8 cellular contexts compared by ENCODE assay signal in genomic region chr14:54348001-54348611, GRCh38. TPM values are rescaled to one million over a fixed set of nuclear protein-coding genes. Genes with fewer than 3 reads are reported as not detected.
DNase-seq lines count a peak whose midpoint lies in the region; ATAC-seq and TF ChIP-seq lines count a peak whose summit lies in the region.

No MANE protein-coding gene starts in this region.

- H3K4me1 Mint-ChIP-seq in stimulated activated memory B cell treated with anti-CD40 and anti-IgM and Interleukin-4, amounts not matched to agents 10 μg/mL and 1 μg/mL and 100 μg/mL, for 72 hours = peaks cover 6% of the 10 kb centered on the region

- ATAC-seq in GM18907 (IDR thresholded peaks at IDR 0.05; ENCODE audit: unreplicated experiment) = peak; percentile 51
- ATAC-seq in gastroesophageal sphincter = no peak
- no peak for ATAC-seq in HG03025 (IDR thresholded peaks at IDR 0.05; ENCODE audit: low FRiP score, unreplicated experiment)
- no peak for ATAC-seq in stimulated activated memory B cell treated with anti-CD40 and anti-IgM and Interleukin-4, amounts not matched to agents 10 μg/mL and 1 μg/mL and 100 μg/mL, for 72 hours

- TF ChIP-seq EP300 in gastroesophageal sphincter (IDR thresholded peaks at IDR 0.05) = no peak

- no peak for TF ChIP-seq POLR2A in gastroesophageal sphincter (IDR thresholded peaks at IDR 0.05)

- H3K27ac ChIP-seq in C4-2B = no peak overlapping the region
- no peak overlapping the region for H3K27ac ChIP-seq in gastroesophageal sphincter

- peaks cover 0 to 29% (median 6%) of the 10 kb centered on the region in 3 donors for H3K4me1 ChIP-seq in gastroesophageal sphincter

- no peak overlapping the region for H3K4me3 ChIP-seq in gastroesophageal sphincter

- H3K9me3 Mint-ChIP-seq in stimulated activated memory B cell treated with anti-CD40 and anti-IgM and Interleukin-4, amounts not matched to agents 10 μg/mL and 1 μg/mL and 100 μg/mL, for 72 hours = no peaks in the 10 kb centered on the region

- no peak overlapping the region for H3K27ac Mint-ChIP-seq in stimulated activated memory B cell treated with anti-CD40 and anti-IgM and Interleukin-4, amounts not matched to agents 10 μg/mL and 1 μg/mL and 100 μg/mL, for 72 hours

- H3K27me3 Mint-ChIP-seq in stimulated activated memory B cell treated with anti-CD40 and anti-IgM and Interleukin-4, amounts not matched to agents 10 μg/mL and 1 μg/mL and 100 μg/mL, for 72 hours = peaks cover 28% of the 10 kb centered on the region

- no peaks in the 10 kb centered on the region for H3K9me3 ChIP-seq in gastroesophageal sphincter

- H3K4me3 Mint-ChIP-seq in stimulated activated memory B cell treated with anti-CD40 and anti-IgM and Interleukin-4, amounts not matched to agents 10 μg/mL and 1 μg/mL and 100 μg/mL, for 72 hours = no peak overlapping the region

- 48% methylated on average over 5 of the region's 5 CpGs for WGBS in gastroesophageal sphincter (ENCODE audit: low coverage in 1 of 2), 2 donors

- DNase-seq in NCI-H1105 treated with DMSO at 0.1 percent for 48 hours (lab: John Stamatoyannopoulos, UW) (peak; percentile 75), SW 1271 (lab: John Stamatoyannopoulos, UW) (peak; percentile 19 to 70), retina (peak; percentile 60)

- H3K36me3 ChIP-seq in gastroesophageal sphincter = no peaks in the 10 kb centered on the region

- peaks cover 2% of the 10 kb centered on the region for H3K27me3 ChIP-seq in gastroesophageal sphincter

- peak; percentile 83 for TF ChIP-seq CTCF in C4-2B (conservative IDR thresholded peaks at IDR 0.05)
- TF ChIP-seq CTCF in gastroesophageal sphincter (IDR thresholded peaks at IDR 0.05) = peak; percentile 43 to 65 (median 61)

- no peaks in the 10 kb centered on the region for H3K36me3 Mint-ChIP-seq in stimulated activated memory B cell treated with anti-CD40 and anti-IgM and Interleukin-4, amounts not matched to agents 10 μg/mL and 1 μg/mL and 100 μg/mL, for 72 hours

RNA-seq across cellular contexts. Expression of gene CDKN3, which starts 48.7 kb away (rescaled TPM):
- total RNA-seq in gastroesophageal sphincter = 1 to 10 TPM in 3 of 4 donors, not detected in 1; 2.0 to 3.1 (median 3.0) TPM
